ENCODE assay signal across 8 cellular contexts in the genomic region with DNA sequence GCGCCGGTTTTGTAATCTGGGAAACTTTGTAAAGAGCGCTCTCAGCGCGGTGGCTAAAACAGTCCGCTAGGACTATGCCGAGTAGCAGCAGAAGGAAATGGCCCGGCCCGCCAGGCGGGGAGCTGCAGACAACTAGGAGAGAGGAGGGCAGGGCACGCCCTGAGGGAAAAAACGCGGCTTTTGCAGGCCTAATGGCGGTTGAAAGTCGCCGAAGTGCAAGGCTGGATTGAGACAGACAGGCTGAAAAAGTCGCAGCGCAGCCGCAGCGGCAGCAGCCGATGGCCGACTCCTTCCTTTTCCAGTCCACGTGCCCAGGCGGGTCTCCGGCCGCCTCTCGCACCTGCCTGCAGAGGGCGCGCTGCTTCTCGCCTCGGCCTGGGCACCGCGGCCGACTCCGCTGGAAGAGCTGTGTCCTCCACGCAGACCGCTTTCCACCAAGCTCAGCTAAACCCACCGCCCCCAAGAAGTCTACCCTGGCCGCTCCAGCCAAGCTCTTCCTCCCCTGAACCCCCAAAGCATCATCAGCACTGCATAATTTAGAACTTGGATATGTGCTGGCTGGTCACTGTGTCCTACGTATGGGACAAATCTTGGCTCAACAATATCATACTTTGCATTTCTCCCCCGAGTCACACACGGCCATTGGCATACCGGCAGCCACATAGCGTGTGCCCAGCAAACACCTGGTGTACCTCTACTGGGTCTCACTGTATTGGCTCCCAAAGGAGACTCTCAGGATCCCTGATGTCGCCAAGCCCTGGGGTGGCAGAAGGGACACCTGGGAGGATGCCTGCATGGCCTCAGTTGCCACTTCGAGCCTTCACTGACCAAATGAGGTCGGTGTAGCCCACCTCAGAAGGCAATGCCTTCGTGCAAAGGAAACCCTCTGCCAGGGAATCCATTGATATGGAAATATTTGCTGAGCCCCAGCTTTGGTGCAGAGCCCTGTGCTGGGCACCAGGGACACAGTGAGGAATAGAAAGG. TPM values are rescaled to one million over a fixed set of nuclear protein-coding genes. Genes with fewer than 3 reads are reported as not detected.
DNase-seq lines count a peak whose midpoint lies in the region; ATAC-seq and TF ChIP-seq lines count a peak whose summit lies in the region.

No MANE protein-coding gene starts in this region.

- H3K4me1 ChIP-seq in heart left ventricle (peaks cover 0 to 17% (median 4%) of the 10 kb centered on the region in 12 donors), prostate gland (replicated peaks) (no peaks in the 10 kb centered on the region), uterus (no peaks in the 10 kb centered on the region)

- H3K9me3 ChIP-seq in heart left ventricle, result no peaks in the 10 kb centered on the region
- H3K9me3 ChIP-seq in prostate gland, result no peaks in the 10 kb centered on the region
- H3K9me3 ChIP-seq in uterus, result no peaks in the 10 kb centered on the region

- H3K27ac ChIP-seq in heart left ventricle (peak overlapping the region in 11 of 12 donors; percentile 58 to 82 (median 76)), prostate gland (peak overlapping the region in 1 of 2 donors; percentile 47), uterus (peak overlapping the region in 1 of 2 donors; percentile 33)

- peak; percentile 75 for TF ChIP-seq CTCF in CD14-positive monocyte (IDR thresholded peaks at IDR 0.05)
- peak; percentile 47 to 83 (median 70) for TF ChIP-seq CTCF in heart left ventricle (IDR thresholded peaks at IDR 0.05)
- TF ChIP-seq CTCF in prostate gland (IDR thresholded peaks at IDR 0.05), result peak; percentile 42 to 68 (median 50)
- TF ChIP-seq CTCF in uterus (IDR thresholded peaks at IDR 0.05), result peak; percentile 38 to 50 (median 42)

- DNase-seq in CD14-positive monocyte (ENCODE audit: low spot score) (peak; percentile 50), GM19240 (ENCODE audit: insufficient read length, low spot score) (peak; percentile 53), SK-N-DZ (ENCODE audit: low spot score) (peak; percentile 46), heart left ventricle (peak; percentile 51 to 84 (median 71)), prostate gland (ENCODE audit: low spot score) (no peak), uterus (peak; percentile 24 to 44)
- peak; percentile 73 to 76 for DNase-seq in activated naive CD4-positive, alpha-beta T cell treated with anti-CD3 and anti-CD28 coated beads, Interleukin-2, amount 50 U/mL, for 72 hours (ENCODE audit: low spot score in 2 of 2)

- H3K36me3 ChIP-seq in heart left ventricle (no peaks in the 10 kb centered on the region), prostate gland (no peaks in the 10 kb centered on the region), uterus (no peaks in the 10 kb centered on the region)

- H3K4me3 Mint-ChIP-seq in CD14-positive monocyte, result peak overlapping the region; percentile 79 to 93

- intact Hi-C loops in CD14-positive monocyte (cut with micrococcal nuclease), result no loop called here
- intact Hi-C loops in heart left ventricle (cut with DNase I), result loop anchor here in 1 of 10 donors (10.0 kb wide), 1 partner anchor 92 kb away; the partner anchor contains the start of gene UBE2A
- intact Hi-C loops in prostate gland (cut with DNase I), result no loop called here
- intact Hi-C loops in uterus (cut with DNase I; ENCODE audit: low total_unique reads), result no loop called here

- H3K27me3 Mint-ChIP-seq in CD14-positive monocyte (ENCODE audit: low read depth in 3 of 3), result peaks cover 0 to 15% (median 2%) of the 10 kb centered on the region in 3 donors

- WGBS in heart left ventricle, 4 donors, result 12 to 40% (median 25%) methylated on average over 46 to 48 of the region's 48 CpGs
- 12% methylated on average over 46 of the region's 48 CpGs for WGBS in prostate gland

- H3K4me1 Mint-ChIP-seq in CD14-positive monocyte, result peaks cover 8% of the 10 kb centered on the region

- peak overlapping the region in 11 of 12 donors; percentile 5 to 61 (median 47) for H3K4me3 ChIP-seq in heart left ventricle
- H3K4me3 ChIP-seq in prostate gland, result peak overlapping the region; percentile 12 to 16
- peak overlapping the region; percentile 14 to 23 for H3K4me3 ChIP-seq in uterus

- peak overlapping the region; percentile 28 to 94 (median 78) for H3K27ac Mint-ChIP-seq in CD14-positive monocyte
- peak overlapping the region in 1 of 2 donors; percentile 18 for H3K27ac Mint-ChIP-seq in activated naive CD4-positive, alpha-beta T cell treated with anti-CD3 and anti-CD28 coated beads, Interleukin-2, amount 50 U/mL, for 72 hours

- H3K9me3 Mint-ChIP-seq in CD14-positive monocyte, result peaks cover 0 to 3% (median 0%) of the 10 kb centered on the region in 7 donors
- no peaks in the 10 kb centered on the region for H3K9me3 Mint-ChIP-seq in activated naive CD4-positive, alpha-beta T cell treated with anti-CD3 and anti-CD28 coated beads, Interleukin-2, amount 50 U/mL, for 72 hours

- H3K27me3 ChIP-seq in heart left ventricle, result no peaks in the 10 kb centered on the region
- H3K27me3 ChIP-seq in prostate gland (replicated peaks; ENCODE audit: insufficient read depth), result no peaks in the 10 kb centered on the region
- no peaks in the 10 kb centered on the region for H3K27me3 ChIP-seq in uterus

- no peaks in the 10 kb centered on the region for H3K36me3 Mint-ChIP-seq in CD14-positive monocyte
- H3K36me3 Mint-ChIP-seq in activated naive CD4-positive, alpha-beta T cell treated with anti-CD3 and anti-CD28 coated beads, Interleukin-2, amount 50 U/mL, for 72 hours, result no peaks in the 10 kb centered on the region

- no peak for TF ChIP-seq POLR2A in heart left ventricle (IDR thresholded peaks at IDR 0.05)
- TF ChIP-seq POLR2A in prostate gland (IDR thresholded peaks at IDR 0.05), result no peak
- TF ChIP-seq POLR2A in uterus (IDR thresholded peaks at IDR 0.05), result no peak

- peak; percentile 86 for ATAC-seq in HG03460 (IDR thresholded peaks at IDR 0.05; ENCODE audit: unreplicated experiment)
- peak; percentile 87 to 93 for ATAC-seq in activated naive CD4-positive, alpha-beta T cell treated with anti-CD3 and anti-CD28 coated beads, Interleukin-2, amount 50 U/mL, for 72 hours
- ATAC-seq in heart left ventricle, result peak; percentile 77 to 86 (median 83)

RNA-seq across cellular contexts. Expression of gene SLC25A5, which starts 14.5 kb away (rescaled TPM):
- polyA plus RNA-seq in CD14-positive monocyte (100 to 1,000 TPM; 436 to 491 TPM), heart left ventricle (100 to 1,000 TPM in 1 of 2 donors, 10 to 100 TPM in 1; 48.7 to 590 TPM)
- 165 and 166 TPM in 2 replicates for polyA plus RNA-seq in SK-N-DZ (2014; cell fraction: cytosol; rRNA removed)
- 71.5 and 97.5 TPM in 2 replicates for polyA plus RNA-seq in SK-N-DZ (2014; cell fraction: nucleus; rRNA removed)
- total RNA-seq in activated naive CD4-positive, alpha-beta T cell treated with anti-CD3 and anti-CD28 coated beads, Interleukin-2, amount 50 U/mL, for 72 hours, result 100 to 1,000 TPM; 598 to 874 TPM
- total RNA-seq in heart left ventricle (100 to 1,000 TPM; 127 to 288 (median 176) TPM), prostate gland (100 to 1,000 TPM; 230 to 237 TPM), uterus (100 to 1,000 TPM in 3 of 4 donors, 10 to 100 TPM in 1; 98.8 to 213 (median 135) TPM)
